Comparison of ENCODE assay signal across 16 cellular contexts in the genomic region with DNA sequence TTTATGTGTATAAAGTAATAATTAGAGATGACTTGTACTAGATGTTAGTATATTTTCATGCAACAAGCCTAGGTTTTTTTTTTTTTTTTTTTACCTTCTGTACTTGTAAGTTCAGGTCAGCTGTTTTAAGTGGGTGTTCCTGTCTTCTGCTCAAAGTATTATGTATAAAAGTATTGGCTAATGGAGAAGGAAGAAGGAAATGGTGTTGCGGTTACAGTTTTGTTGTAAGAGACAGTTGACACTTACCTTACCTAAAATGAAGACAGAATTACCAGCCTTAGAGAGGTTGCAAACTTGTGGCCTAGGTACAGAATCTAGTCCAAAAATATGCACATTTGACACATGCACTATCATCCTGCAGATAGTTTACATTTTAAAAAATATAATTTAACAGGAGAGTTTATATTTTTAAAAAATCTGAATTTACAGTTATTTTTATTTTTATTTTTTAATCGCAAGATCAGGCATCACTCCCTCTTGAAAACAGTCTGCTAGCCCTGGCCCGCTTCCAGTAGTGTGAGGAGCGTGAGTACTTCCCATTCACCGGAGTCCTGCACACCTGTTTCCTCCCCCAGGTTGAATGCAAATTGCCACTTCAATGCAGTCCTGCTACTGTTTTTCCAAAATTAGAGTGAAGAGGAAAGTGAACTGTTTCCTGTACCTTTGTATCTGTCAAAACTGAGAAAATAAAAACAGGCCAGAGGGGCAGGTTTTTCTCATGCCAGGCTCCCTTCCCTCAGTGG.
DNase-seq lines count a peak whose midpoint lies in the region; ATAC-seq and TF ChIP-seq lines count a peak whose summit lies in the region.
"Had no signal": no experiment of that assay in that cellular context is flagged by ENCODE, and none has a peak within 500 bp of the region (broad histone marks: within the 10 kb centered on the region; RNA-seq: fewer than 3 reads in every experiment).

No MANE protein-coding gene starts in this region.

- H3K27me3 ChIP-seq in BLaER1 (no peaks in the 10 kb centered on the region), psoas muscle (ENCODE audit: insufficient read depth in 3 of 3, low read length in 2 of 3) (no peaks in the 10 kb centered on the region)

- POLR2A ChIA-PET in OCI-LY7 (lab: Charles Lee) = interaction anchor here (0.7 kb wide), 1 partner anchor 1145 kb away, joined by 3 read pairs; no protein-coding TSS in a partner anchor

- H4K20me1 ChIP-seq in BLaER1 = no peaks in the 10 kb centered on the region
- H4K20me1 ChIP-seq in OCI-LY7 (ENCODE audit: insufficient read depth, low read length) = no peaks in the 10 kb centered on the region

- H3K9me3 ChIP-seq in BLaER1 (no peaks in the 10 kb centered on the region), OCI-LY7 (ENCODE audit: low read length) (no peaks in the 10 kb centered on the region), psoas muscle (no peaks in the 10 kb centered on the region)

- H3K27ac ChIP-seq in BLaER1 (peak overlapping the region; percentile 30; the same call in 1 of the 2 replicates), OCI-LY7 (ENCODE audit: low read depth, low read length, poor library complexity, severe bottlenecking) (peak overlapping the region; percentile 89), psoas muscle (no peak overlapping the region)

- peak; percentile 63 for DNase-seq in NCI-H1092 (lab: John Stamatoyannopoulos, UW)
- DNase-seq in NCI-H2107 treated with DMSO at 0.1 percent for 48 hours (lab: John Stamatoyannopoulos, UW; ENCODE audit: unreplicated experiment) = peak; percentile 99
- peak; percentile 81 for DNase-seq in OCI-LY7 (ENCODE audit: low spot score)
- DNase-seq in psoas muscle = no peak
- no peak for DNase-seq in COLO668 (lab: John Stamatoyannopoulos, UW; ENCODE audit: unreplicated experiment)
- DNase-seq: activated naive CD8-positive, alpha-beta T cell treated with anti-CD3 and anti-CD28 coated beads for 36 hours; activated T-cell treated with anti-CD3 and anti-CD28 coated beads, Interleukin-2, amount 50 U/mL, for 1 hour; EL; stimulated activated CD4-positive, alpha-beta T cell treated with anti-CD3 and anti-CD28 coated beads, Interleukin-12 subunit alpha, Interleukin-12 subunit beta, amount 100 ng/mL, for 4 hours; stimulated activated naive CD4-positive, alpha-beta T cell; SW 1271 had no signal

- no peak for ATAC-seq in psoas muscle
- ATAC-seq in SK-N-SH treated with all-trans-retinoic acid at 6 μM for 48 hours = no peak
- no peak for ATAC-seq in GM18517 (IDR thresholded peaks at IDR 0.05; ENCODE audit: unreplicated experiment)
- ATAC-seq: natural killer cell treated with Interleukin-12 subunit alpha and Interleukin-12 subunit beta and Interleukin-15 and Interleukin-18, amount 100 ng/mL, for 72 hours; Panc1 had no signal

- WGBS in psoas muscle, 3 donors = 59 to 71% (median 62%) methylated on average over 5 of the region's 5 CpGs

- TF ChIP-seq CTCF in OCI-LY7 (conservative IDR thresholded peaks at IDR 0.05; ENCODE audit: low read length) (no peak), psoas muscle (IDR thresholded peaks at IDR 0.05) (no peak)

- peak overlapping the region; percentile 96 for H2AFZ ChIP-seq in OCI-LY7 (ENCODE audit: low read length)

- H3K4me1 ChIP-seq in BLaER1 (peaks cover 10% of the 10 kb centered on the region), OCI-LY7 (ENCODE audit: insufficient read depth, low read length, poor library complexity, severe bottlenecking) (peaks cover 55% of the 10 kb centered on the region), psoas muscle (no peaks in the 10 kb centered on the region)

- H3K79me2 ChIP-seq in OCI-LY7 (ENCODE audit: insufficient read depth, low read depth, low read length) = no peaks in the 10 kb centered on the region

- H3K9me2 ChIP-seq in OCI-LY7 (ENCODE audit: insufficient read depth, low read length) = no peaks in the 10 kb centered on the region

- H3K9ac ChIP-seq in BLaER1 = no peak overlapping the region

- peak overlapping the region; percentile 66 for H3K4me2 ChIP-seq in BLaER1
- H3K4me2 ChIP-seq in OCI-LY7 (ENCODE audit: low read length) = peak overlapping the region; percentile 89

- no peaks in the 10 kb centered on the region for H3K36me3 ChIP-seq in BLaER1
- H3K36me3 ChIP-seq in OCI-LY7 (ENCODE audit: insufficient read depth, low read length) = no peaks in the 10 kb centered on the region
- no peaks in the 10 kb centered on the region for H3K36me3 ChIP-seq in psoas muscle (ENCODE audit: insufficient read depth in 1 of 2, low read depth in 1 of 2)

- CTCF ChIA-PET in OCI-LY7 (lab: Charles Lee; ENCODE audit: unreplicated experiment) = no interaction called here

- H3K4me3 ChIP-seq in BLaER1 = no peak overlapping the region
- H3K4me3 ChIP-seq in OCI-LY7 (ENCODE audit: low read depth, low read length, poor library complexity, severe bottlenecking) = peak overlapping the region; percentile 55
- no peak overlapping the region for H3K4me3 ChIP-seq in psoas muscle

- intact Hi-C loops in OCI-LY7 (cut with micrococcal nuclease; ENCODE audit: unreplicated experiment) (loop anchor here (5.0 to 10.0 kb wide), 2 partner anchors 215 to 573 kb away; a partner anchor contains a TSS), psoas muscle (cut with DNase I) (no loop called here)

- no TSS peak for BruUV-seq in OCI-LY7 (replicated peaks; lab: Mats Ljungman, UMichigan)

TF ChIP-seq in SK-N-SH treated with all-trans-retinoic acid at 6 μM for 48 hours, 23 proteins besides CTCF, POLR2A, EP300 and RAD21:
- TF ChIP-seq CSDC2 (CRISPR knock-in tag; IDR thresholded peaks at IDR 0.05) (no peak), ISL1 (CRISPR knock-in tag; IDR thresholded peaks at IDR 0.05) (no peak), RARB (CRISPR knock-in tag; IDR thresholded peaks at IDR 0.05) (no peak), ZNF565 (CRISPR knock-in tag; conservative IDR thresholded peaks at IDR 0.05; ENCODE audit: low read depth) (no peak), OSR1 (CRISPR knock-in tag; IDR thresholded peaks at IDR 0.05) (no peak), TOX (CRISPR knock-in tag; IDR thresholded peaks at IDR 0.05; ENCODE audit: borderline replicate concordance) (no peak), BACH2 (CRISPR knock-in tag; IDR thresholded peaks at IDR 0.05; ENCODE audit: borderline replicate concordance) (no peak), ZC3H10 (CRISPR knock-in tag; IDR thresholded peaks at IDR 0.05) (no peak), ESRRG (CRISPR knock-in tag; IDR thresholded peaks at IDR 0.05) (no peak), ZFP3 (CRISPR knock-in tag; IDR thresholded peaks at IDR 0.05) (no peak), GLIS3 (CRISPR knock-in tag; IDR thresholded peaks at IDR 0.05) (no peak), ZNF70 (CRISPR knock-in tag; IDR thresholded peaks at IDR 0.05) (no peak), PPARA (CRISPR knock-in tag; IDR thresholded peaks at IDR 0.05; ENCODE audit: borderline replicate concordance) (no peak), SNAI2 (CRISPR knock-in tag; IDR thresholded peaks at IDR 0.05) (no peak), TCF4 (CRISPR knock-in tag; IDR thresholded peaks at IDR 0.05; ENCODE audit: borderline replicate concordance) (no peak), ARNTL (CRISPR knock-in tag; IDR thresholded peaks at IDR 0.05; ENCODE audit: borderline replicate concordance, low read depth) (no peak)
- TF ChIP-seq, protein P1, sequence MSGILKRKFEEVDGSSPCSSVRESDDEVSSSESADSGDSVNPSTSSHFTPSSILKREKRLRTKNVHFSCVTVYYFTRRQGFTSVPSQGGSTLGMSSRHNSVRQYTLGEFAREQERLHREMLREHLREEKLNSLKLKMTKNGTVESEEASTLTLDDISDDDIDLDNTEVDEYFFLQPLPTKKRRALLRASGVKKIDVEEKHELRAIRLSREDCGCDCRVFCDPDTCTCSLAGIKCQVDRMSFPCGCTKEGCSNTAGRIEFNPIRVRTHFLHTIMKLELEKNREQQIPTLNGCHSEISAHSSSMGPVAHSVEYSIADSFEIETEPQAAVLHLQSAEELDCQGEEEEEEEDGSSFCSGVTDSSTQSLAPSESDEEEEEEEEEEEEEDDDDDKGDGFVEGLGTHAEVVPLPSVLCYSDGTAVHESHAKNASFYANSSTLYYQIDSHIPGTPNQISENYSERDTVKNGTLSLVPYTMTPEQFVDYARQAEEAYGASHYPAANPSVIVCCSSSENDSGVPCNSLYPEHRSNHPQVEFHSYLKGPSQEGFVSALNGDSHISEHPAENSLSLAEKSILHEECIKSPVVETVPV (CRISPR knock-in tag; IDR thresholded peaks at IDR 0.05) = no peak
- TF ChIP-seq, protein P2, sequence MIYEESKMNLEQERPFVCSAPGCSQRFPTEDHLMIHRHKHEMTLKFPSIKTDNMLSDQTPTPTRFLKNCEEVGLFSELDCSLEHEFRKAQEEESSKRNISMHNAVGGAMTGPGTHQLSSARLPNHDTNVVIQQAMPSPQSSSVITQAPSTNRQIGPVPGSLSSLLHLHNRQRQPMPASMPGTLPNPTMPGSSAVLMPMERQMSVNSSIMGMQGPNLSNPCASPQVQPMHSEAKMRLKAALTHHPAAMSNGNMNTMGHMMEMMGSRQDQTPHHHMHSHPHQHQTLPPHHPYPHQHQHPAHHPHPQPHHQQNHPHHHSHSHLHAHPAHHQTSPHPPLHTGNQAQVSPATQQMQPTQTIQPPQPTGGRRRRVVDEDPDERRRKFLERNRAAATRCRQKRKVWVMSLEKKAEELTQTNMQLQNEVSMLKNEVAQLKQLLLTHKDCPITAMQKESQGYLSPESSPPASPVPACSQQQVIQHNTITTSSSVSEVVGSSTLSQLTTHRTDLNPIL (CRISPR knock-in tag; IDR thresholded peaks at IDR 0.05; ENCODE audit: low read depth) = no peak
- TF ChIP-seq, protein P3, sequence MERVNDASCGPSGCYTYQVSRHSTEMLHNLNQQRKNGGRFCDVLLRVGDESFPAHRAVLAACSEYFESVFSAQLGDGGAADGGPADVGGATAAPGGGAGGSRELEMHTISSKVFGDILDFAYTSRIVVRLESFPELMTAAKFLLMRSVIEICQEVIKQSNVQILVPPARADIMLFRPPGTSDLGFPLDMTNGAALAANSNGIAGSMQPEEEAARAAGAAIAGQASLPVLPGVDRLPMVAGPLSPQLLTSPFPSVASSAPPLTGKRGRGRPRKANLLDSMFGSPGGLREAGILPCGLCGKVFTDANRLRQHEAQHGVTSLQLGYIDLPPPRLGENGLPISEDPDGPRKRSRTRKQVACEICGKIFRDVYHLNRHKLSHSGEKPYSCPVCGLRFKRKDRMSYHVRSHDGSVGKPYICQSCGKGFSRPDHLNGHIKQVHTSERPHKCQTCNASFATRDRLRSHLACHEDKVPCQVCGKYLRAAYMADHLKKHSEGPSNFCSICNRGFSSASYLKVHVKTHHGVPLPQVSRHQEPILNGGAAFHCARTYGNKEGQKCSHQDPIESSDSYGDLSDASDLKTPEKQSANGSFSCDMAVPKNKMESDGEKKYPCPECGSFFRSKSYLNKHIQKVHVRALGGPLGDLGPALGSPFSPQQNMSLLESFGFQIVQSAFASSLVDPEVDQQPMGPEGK (CRISPR knock-in tag; IDR thresholded peaks at IDR 0.05; ENCODE audit: borderline replicate concordance) = no peak

Comparison
In these comparisons a context has a peak if more than half of its experiments do, and no peak if none do; other contexts are left out.
1. DNase-seq: peak in NCI-H1092 (single experiment), NCI-H2107 treated with DMSO at 0.1 percent for 48 hours (single experiment) and OCI-LY7 (single experiment); none in psoas muscle (0 of 2) and COLO668 (single experiment).